1 cellular context compared by ENCODE assay signal in the genomic region with DNA sequence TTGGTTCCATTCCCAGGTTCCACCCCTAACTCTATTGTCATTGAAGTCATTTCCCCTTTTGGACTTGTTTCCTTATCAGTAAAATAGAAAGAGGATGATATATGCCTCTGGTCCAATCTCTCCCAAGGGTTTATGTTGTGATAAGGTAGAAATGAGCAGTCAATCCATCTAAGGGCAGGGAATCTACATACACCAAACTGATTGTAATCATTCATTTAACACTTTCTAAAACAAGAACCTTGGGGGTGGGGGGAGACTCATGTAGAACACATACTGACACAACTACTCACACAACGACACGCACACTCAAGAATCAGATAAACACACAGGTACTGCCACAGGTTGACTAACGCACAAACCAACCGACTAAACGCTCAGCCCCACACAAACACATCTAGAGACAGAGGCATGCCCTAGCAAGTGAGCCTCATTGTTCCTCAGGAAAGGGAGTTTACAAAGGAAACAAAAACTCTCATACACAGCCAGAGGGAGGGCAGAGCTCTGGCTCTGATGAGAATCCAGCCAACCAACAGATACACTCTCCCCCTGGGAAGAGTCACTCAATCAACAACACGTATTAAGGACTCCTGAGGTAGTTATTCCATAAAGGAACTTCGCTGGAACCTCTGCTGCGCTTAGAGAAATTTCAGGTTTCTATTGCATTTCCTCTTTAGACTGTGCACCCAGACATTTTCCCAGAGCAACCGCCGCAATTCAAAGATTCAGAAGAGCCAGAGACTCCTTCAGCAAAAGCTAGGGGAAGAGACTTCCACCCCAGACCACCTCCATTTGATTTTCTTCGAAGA.
TF ChIP-seq lines count a peak whose summit lies in the region.

No MANE protein-coding gene starts in this region.

TF ChIP-seq in HepG2, 621 proteins besides CTCF, POLR2A, EP300 and RAD21 (continued from another document):
- TF ChIP-seq, protein P1, sequence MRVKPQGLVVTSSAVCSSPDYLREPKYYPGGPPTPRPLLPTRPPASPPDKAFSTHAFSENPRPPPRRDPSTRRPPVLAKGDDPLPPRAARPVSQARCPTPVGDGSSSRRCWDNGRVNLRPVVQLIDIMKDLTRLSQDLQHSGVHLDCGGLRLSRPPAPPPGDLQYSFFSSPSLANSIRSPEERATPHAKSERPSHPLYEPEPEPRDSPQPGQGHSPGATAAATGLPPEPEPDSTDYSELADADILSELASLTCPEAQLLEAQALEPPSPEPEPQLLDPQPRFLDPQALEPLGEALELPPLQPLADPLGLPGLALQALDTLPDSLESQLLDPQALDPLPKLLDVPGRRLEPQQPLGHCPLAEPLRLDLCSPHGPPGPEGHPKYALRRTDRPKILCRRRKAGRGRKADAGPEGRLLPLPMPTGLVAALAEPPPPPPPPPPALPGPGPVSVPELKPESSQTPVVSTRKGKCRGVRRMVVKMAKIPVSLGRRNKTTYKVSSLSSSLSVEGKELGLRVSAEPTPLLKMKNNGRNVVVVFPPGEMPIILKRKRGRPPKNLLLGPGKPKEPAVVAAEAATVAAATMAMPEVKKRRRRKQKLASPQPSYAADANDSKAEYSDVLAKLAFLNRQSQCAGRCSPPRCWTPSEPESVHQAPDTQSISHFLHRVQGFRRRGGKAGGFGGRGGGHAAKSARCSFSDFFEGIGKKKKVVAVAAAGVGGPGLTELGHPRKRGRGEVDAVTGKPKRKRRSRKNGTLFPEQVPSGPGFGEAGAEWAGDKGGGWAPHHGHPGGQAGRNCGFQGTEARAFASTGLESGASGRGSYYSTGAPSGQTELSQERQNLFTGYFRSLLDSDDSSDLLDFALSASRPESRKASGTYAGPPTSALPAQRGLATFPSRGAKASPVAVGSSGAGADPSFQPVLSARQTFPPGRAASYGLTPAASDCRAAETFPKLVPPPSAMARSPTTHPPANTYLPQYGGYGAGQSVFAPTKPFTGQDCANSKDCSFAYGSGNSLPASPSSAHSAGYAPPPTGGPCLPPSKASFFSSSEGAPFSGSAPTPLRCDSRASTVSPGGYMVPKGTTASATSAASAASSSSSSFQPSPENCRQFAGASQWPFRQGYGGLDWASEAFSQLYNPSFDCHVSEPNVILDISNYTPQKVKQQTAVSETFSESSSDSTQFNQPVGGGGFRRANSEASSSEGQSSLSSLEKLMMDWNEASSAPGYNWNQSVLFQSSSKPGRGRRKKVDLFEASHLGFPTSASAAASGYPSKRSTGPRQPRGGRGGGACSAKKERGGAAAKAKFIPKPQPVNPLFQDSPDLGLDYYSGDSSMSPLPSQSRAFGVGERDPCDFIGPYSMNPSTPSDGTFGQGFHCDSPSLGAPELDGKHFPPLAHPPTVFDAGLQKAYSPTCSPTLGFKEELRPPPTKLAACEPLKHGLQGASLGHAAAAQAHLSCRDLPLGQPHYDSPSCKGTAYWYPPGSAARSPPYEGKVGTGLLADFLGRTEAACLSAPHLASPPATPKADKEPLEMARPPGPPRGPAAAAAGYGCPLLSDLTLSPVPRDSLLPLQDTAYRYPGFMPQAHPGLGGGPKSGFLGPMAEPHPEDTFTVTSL (CRISPR knock-in tag; IDR thresholded peaks at IDR 0.05; ENCODE audit: borderline replicate concordance) = 0 out of 2 replicates have a peak, but pooled peaks have one; percentile 19
- TF ChIP-seq ZNF614 (CRISPR knock-in tag; IDR thresholded peaks at IDR 0.05; ENCODE audit: borderline replicate concordance) = no peak
